11 cellular contexts compared by ENCODE assay signal in genomic region chr2:241680827-241681599, GRCh38. TPM values are rescaled to one million over a fixed set of nuclear protein-coding genes. Genes with fewer than 3 reads are reported as not detected.
DNase-seq lines count a peak whose midpoint lies in the region; ATAC-seq and TF ChIP-seq lines count a peak whose summit lies in the region.
"Had no signal": no experiment of that assay in that cellular context is flagged by ENCODE, and none has a peak within 500 bp of the region (broad histone marks: within the 10 kb centered on the region; RNA-seq: fewer than 3 reads in every experiment).

No MANE protein-coding gene starts in this region.

- H4K8ac ChIP-seq in mesendoderm (ENCODE audit: low read depth, low read length), result no peak overlapping the region

- H2AK5ac ChIP-seq in mesendoderm (ENCODE audit: low read length), result no peak overlapping the region

- H3K18ac ChIP-seq in mesendoderm (ENCODE audit: low read length), result no peak overlapping the region

- no peak overlapping the region for H3K4ac ChIP-seq in mesendoderm (ENCODE audit: low read depth, low read length)

- H3K79me2 ChIP-seq in mesendoderm (ENCODE audit: control insufficient read depth, insufficient read depth, low read length), result peaks cover 9% of the 10 kb centered on the region

- WGBS in mesendoderm (ENCODE audit: extremely low coverage, insufficient coverage, low lambda C conversion rate), result no CpG with 5 or more reads among the region's 14 CpGs

- H3K79me1 ChIP-seq in mesendoderm (ENCODE audit: low read length), result peaks cover 10% of the 10 kb centered on the region

- no peak overlapping the region for H3K23ac ChIP-seq in mesendoderm (ENCODE audit: low read length)

- no peak overlapping the region for H3K27ac ChIP-seq in mesendoderm (ENCODE audit: low read depth, low read length)

- no peaks in the 10 kb centered on the region for H3K27me3 ChIP-seq in mesendoderm (ENCODE audit: insufficient read depth, low read length, poor library complexity)
- H3K27me3 ChIP-seq: esophagus squamous epithelium had no signal

- H3K4me2 ChIP-seq in mesendoderm (ENCODE audit: low read length), result no peak overlapping the region

- H2BK15ac ChIP-seq in mesendoderm (replicated peaks; ENCODE audit: low read depth), result no peak overlapping the region

- H3K9ac ChIP-seq in mesendoderm (ENCODE audit: low read length), result no peak overlapping the region

- DNase-seq in AG10803 (ENCODE audit: low read depth), result peak; percentile 98
- DNase-seq in M059J (ENCODE audit: low read depth), result peak; percentile 91
- DNase-seq in dedifferentiated amniotic fluid mesenchymal stem cell (ENCODE audit: extremely low spot score), result peak; percentile 90
- DNase-seq in myocyte (ENCODE audit: low read depth), result peak; percentile 96
- no peak for DNase-seq in T-helper 2 cell
- DNase-seq in mesendoderm, result no peak
- DNase-seq in NAMALWA (ENCODE audit: low spot score), result no peak
- DNase-seq: DMS79 treated with DMSO at 0.1 percent for 48 hours, esophagus squamous epithelium, NCI-H1436 treated with DMSO at 0.1 percent for 48 hours had no signal

- H3K4me1 ChIP-seq in mesendoderm (ENCODE audit: control insufficient read depth, low read depth, low read length), result no peaks in the 10 kb centered on the region

- H2BK5ac ChIP-seq in mesendoderm (ENCODE audit: low read length), result no peak overlapping the region

- H4K5ac ChIP-seq in mesendoderm (ENCODE audit: low read length), result no peak overlapping the region

- H2BK120ac ChIP-seq in mesendoderm (ENCODE audit: low read depth, low read length), result no peak overlapping the region

- H3K4me3 ChIP-seq in AG10803 (ENCODE audit: low read length), result no peak overlapping the region
- no peak overlapping the region for H3K4me3 ChIP-seq in mesendoderm (ENCODE audit: low read length)
- H3K4me3 ChIP-seq: esophagus squamous epithelium had no signal

- H3K36me3 ChIP-seq in mesendoderm (ENCODE audit: control insufficient read depth, insufficient read depth, low read length), result peaks cover 16% of the 10 kb centered on the region

- H3K56ac ChIP-seq in mesendoderm (ENCODE audit: low read length), result no peak overlapping the region

- no peak for ATAC-seq in HG02642 (IDR thresholded peaks at IDR 0.05; ENCODE audit: poor library complexity, unreplicated experiment)

- TF ChIP-seq CTCF in AG10803 (conservative IDR thresholded peaks at IDR 0.05; ENCODE audit: low read length), result no peak

RNA-seq across cellular contexts. Expression of gene DTYMK, which starts 5.6 kb away (rescaled TPM):
- total RNA-seq in M059J (2014; rRNA removed; shearing (Covaris generic)), result 40.6 and 49.3 TPM in 2 replicates
- total RNA-seq in myocyte, result 19.5 and 20.1 TPM in 2 replicates
- 26.2 TPM for polyA plus RNA-seq in myocyte (2012)
- 58.2 TPM for polyA plus RNA-seq in mesendoderm (2013, experiment 1 of 2)
- 58.3 TPM for polyA plus RNA-seq in mesendoderm (2013, experiment 2 of 2)

RNA-seq across cellular contexts. Expression of gene ING5, which starts 20.8 kb away (rescaled TPM):
- total RNA-seq in M059J (2014; rRNA removed; shearing (Covaris generic)), result 9.2 and 11.0 TPM in 2 replicates
- total RNA-seq in myocyte, result 18.7 and 21.4 TPM in 2 replicates
- polyA plus RNA-seq in myocyte (2012), result 23.5 TPM
- polyA plus RNA-seq in mesendoderm (2013, experiment 1 of 2), result 27.1 TPM
- 26.3 TPM for polyA plus RNA-seq in mesendoderm (2013, experiment 2 of 2)

RNA-seq across cellular contexts. Expression of gene ATG4B, which starts 43.5 kb away (rescaled TPM):
- total RNA-seq in M059J (2014; rRNA removed; shearing (Covaris generic)), result 46.1 and 49.5 TPM in 2 replicates
- total RNA-seq in myocyte, result 92.4 and 95.2 TPM in 2 replicates
- 99.3 TPM for polyA plus RNA-seq in myocyte (2012)
- polyA plus RNA-seq in mesendoderm (2013, experiment 1 of 2), result 52.9 TPM
- 53.9 TPM for polyA plus RNA-seq in mesendoderm (2013, experiment 2 of 2)

RNA-seq across cellular contexts. Expression of gene THAP4, which starts 44.1 kb away (rescaled TPM):
- 22.2 and 25.9 TPM in 2 replicates for total RNA-seq in M059J (2014; rRNA removed; shearing (Covaris generic))
- 50.0 and 54.7 TPM in 2 replicates for total RNA-seq in myocyte
- polyA plus RNA-seq in myocyte (2012), result 53.1 TPM
- polyA plus RNA-seq in mesendoderm (2013, experiment 1 of 2), result 74.2 TPM
- 76.2 TPM for polyA plus RNA-seq in mesendoderm (2013, experiment 2 of 2)

RNA-seq across cellular contexts. Expression of gene D2HGDH, which starts 53.4 kb away (rescaled TPM):
- total RNA-seq in M059J (2014; rRNA removed; shearing (Covaris generic)), result 3.5 and 6.1 TPM in 2 replicates
- total RNA-seq in myocyte, result 17.3 and 23.7 TPM in 2 replicates
- polyA plus RNA-seq in myocyte (2012), result 21.3 TPM
- 1.6 TPM for polyA plus RNA-seq in mesendoderm (2013, experiment 1 of 2)
- 1.9 TPM for polyA plus RNA-seq in mesendoderm (2013, experiment 2 of 2)

Comparison
In these comparisons a context has a peak if more than half of its experiments do, and no peak if none do; other contexts are left out.
1. DNase-seq: peak in AG10803 (single experiment), M059J (single experiment), dedifferentiated amniotic fluid mesenchymal stem cell (single experiment) and myocyte (single experiment); none in T-helper 2 cell (0 of 5), mesendoderm (single experiment) and NAMALWA (single experiment).